22 cellular contexts compared by ENCODE assay signal in the genomic region with DNA sequence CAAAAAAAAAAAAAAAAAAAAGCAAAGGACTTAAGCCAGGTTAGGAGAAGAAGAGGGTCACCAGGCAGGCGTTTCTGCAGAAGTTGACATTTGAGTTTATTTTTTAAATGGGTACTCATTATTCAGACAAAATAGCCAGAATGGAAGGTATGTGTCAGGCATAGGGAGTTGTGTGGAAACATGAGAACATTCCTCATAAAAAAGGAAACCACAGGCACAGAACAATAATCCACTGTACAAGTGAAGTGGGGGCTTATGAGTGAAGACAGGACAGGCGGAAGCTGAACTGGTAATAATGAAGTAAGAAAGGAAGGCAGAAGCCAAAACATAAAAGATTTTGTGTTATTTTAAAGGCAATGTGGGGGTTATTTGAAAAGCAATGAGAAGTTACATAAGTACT.
DNase-seq lines count a peak whose midpoint lies in the region; FAIRE-seq and TF ChIP-seq lines count a peak whose summit lies in the region.
"Had no signal": no experiment of that assay in that cellular context is flagged by ENCODE, and none has a peak within 500 bp of the region (broad histone marks: within the 10 kb centered on the region; RNA-seq: fewer than 3 reads in every experiment).

No MANE protein-coding gene starts in this region.

- no peaks in the 10 kb centered on the region for H3K27me3 ChIP-seq in mammary epithelial cell (ENCODE audit: insufficient read depth, low read length)
- H3K27me3 ChIP-seq in adipocyte (replicated peaks; ENCODE audit: control insufficient read depth, insufficient read depth, low read length) = no peaks in the 10 kb centered on the region
- no peaks in the 10 kb centered on the region for H3K27me3 ChIP-seq in thyroid gland

- no peaks in the 10 kb centered on the region for H3K9me3 ChIP-seq in mammary epithelial cell (replicated peaks; ENCODE audit: insufficient read depth, low read length)
- H3K9me3 ChIP-seq in adipocyte (ENCODE audit: control insufficient read depth, low read length) = no peaks in the 10 kb centered on the region
- H3K9me3 ChIP-seq in thyroid gland = no peaks in the 10 kb centered on the region

- no peak overlapping the region for H3K4me3 ChIP-seq in mammary epithelial cell (replicated peaks in 1 of 3; ENCODE audit: insufficient read depth in 1 of 3, low read depth in 2 of 3, low read length in 3 of 3)
- H3K4me3 ChIP-seq in adipocyte (ENCODE audit: low read length) = no peak overlapping the region
- no peak overlapping the region for H3K4me3 ChIP-seq in fibroblast of pulmonary artery (replicated peaks; ENCODE audit: low read depth, low read length)
- H3K4me3 ChIP-seq in thyroid gland (replicated peaks in 1 of 3) = no peak overlapping the region

- H3K9ac ChIP-seq in mammary epithelial cell (ENCODE audit: insufficient read depth, low read length) = no peak overlapping the region
- no peak overlapping the region for H3K9ac ChIP-seq in adipocyte (ENCODE audit: low read length)

- in situ Hi-C loops in mammary epithelial cell (cut with MboI; ENCODE audit: low sequenced_read_pairs in 2 of 2) = no loop called here

- H3K4me3 Mint-ChIP-seq in MCF 10A (ENCODE audit: unreplicated experiment) = no peak overlapping the region
- H3K4me3 Mint-ChIP-seq: CD4-positive, alpha-beta memory T cell had no signal

- WGBS in mammary epithelial cell (ENCODE audit: low coverage, missing lambda C conversion rate) = 59% methylated on average over 2 of the region's 2 CpGs
- 79 to 91% methylated on average over 2 of the region's 2 CpGs for WGBS in thyroid gland, 2 donors

- DNase-seq in mammary epithelial cell = peak; percentile 18
- DNase-seq in MCF 10A (ENCODE audit: unreplicated experiment) = no peak
- DNase-seq in adipocyte (ENCODE audit: low read depth) = peak; percentile 40
- DNase-seq in fibroblast of pulmonary artery (ENCODE audit: low read depth) = peak; percentile 69
- peak; percentile 54 for DNase-seq in urothelium cell line (ENCODE audit: low spot score)
- no peak for DNase-seq in dermis blood vessel endothelial cell
- DNase-seq in thyroid gland = no peak
- no peak for DNase-seq in effector CD4-positive, alpha-beta T cell
- DNase-seq: 8988T; CD4-positive, alpha-beta memory T cell; DMS79 treated with DMSO at 0.1 percent for 48 hours; GDM1; KBM-7; NCI-H1105; NCI-H1694 treated with DMSO at 0.1 percent for 48 hours; NCI-H526 treated with DMSO at 0.1 percent for 48 hours; RPMI8226; SIG-M5 had no signal

- H3K27ac ChIP-seq in mammary epithelial cell (ENCODE audit: insufficient read depth, low read depth, low read length) = no peak overlapping the region
- no peak overlapping the region for H3K27ac ChIP-seq in thyroid gland

- CTCF ChIA-PET in mammary epithelial cell (lab: Charles Lee; ENCODE audit: low non-redundant PET) (no interaction called here), MCF 10A (lab: Yijun Ruan, JAX) (interaction anchor here (0.6 kb wide), 1 partner anchor 909 kb away, joined by 3 read pairs; no protein-coding TSS in a partner anchor)

- no peak overlapping the region for H2AFZ ChIP-seq in mammary epithelial cell (ENCODE audit: low read depth, low read length)

- H3K4me2 ChIP-seq in mammary epithelial cell (ENCODE audit: insufficient read depth, low read depth, low read length) = no peak overlapping the region

- intact Hi-C loops in mammary epithelial cell (cut with micrococcal nuclease) = no loop called here
- intact Hi-C loops in MCF 10A (cut with micrococcal nuclease) = no loop called here
- intact Hi-C loops in thyroid gland (cut with DNase I) = no loop called here

- no peak for TF ChIP-seq CTCF in mammary epithelial cell (conservative IDR thresholded peaks at IDR 0.05 in 1 of 2, IDR thresholded peaks at IDR 0.05 in 1 of 2; ENCODE audit: extremely low read depth in 1 of 2, insufficient read depth in 1 of 2, low read depth in 1 of 2, low read length in 2 of 2)
- TF ChIP-seq CTCF in MCF 10A (IDR thresholded peaks at IDR 0.05; ENCODE audit: unreplicated experiment) = no peak
- TF ChIP-seq CTCF in fibroblast of pulmonary artery (IDR thresholded peaks at IDR 0.05; ENCODE audit: low read length, missing control alignments) = no peak
- TF ChIP-seq CTCF in thyroid gland (IDR thresholded peaks at IDR 0.05) = no peak

- POLR2A ChIA-PET in MCF 10A (lab: Yijun Ruan, JAX) = no interaction called here

- no peaks in the 10 kb centered on the region for H3K9me3 Mint-ChIP-seq in MCF 10A (ENCODE audit: unreplicated experiment)
- H3K9me3 Mint-ChIP-seq: CD4-positive, alpha-beta memory T cell had no signal

- no peaks in the 10 kb centered on the region for H3K36me3 Mint-ChIP-seq in MCF 10A (ENCODE audit: insufficient read depth, unreplicated experiment)

- TF ChIP-seq POLR2A in thyroid gland (IDR thresholded peaks at IDR 0.05) = no peak

- H3K4me1 ChIP-seq in mammary epithelial cell (ENCODE audit: insufficient read depth, low read length) = no peaks in the 10 kb centered on the region
- no peaks in the 10 kb centered on the region for H3K4me1 ChIP-seq in adipocyte (ENCODE audit: control insufficient read depth, insufficient read depth, low read length)
- H3K4me1 ChIP-seq in thyroid gland = no peaks in the 10 kb centered on the region

- H4K20me1 ChIP-seq in mammary epithelial cell (ENCODE audit: insufficient read depth, low read length) = no peaks in the 10 kb centered on the region

- no TSS peak for BruUV-seq in mammary epithelial cell (replicated peaks; lab: Mats Ljungman, UMichigan)
- BruUV-seq in MCF 10A (replicated peaks; lab: Mats Ljungman, UMichigan) = no TSS peak

- H3K36me3 ChIP-seq in mammary epithelial cell (ENCODE audit: insufficient read depth, low read length) = no peaks in the 10 kb centered on the region
- no peaks in the 10 kb centered on the region for H3K36me3 ChIP-seq in adipocyte (ENCODE audit: control insufficient read depth, insufficient read depth, low read length, severe bottlenecking)
- H3K36me3 ChIP-seq in thyroid gland = no peaks in the 10 kb centered on the region

- dilution Hi-C loops in mammary epithelial cell (cut with HindIII; ENCODE audit: low sequenced_read_pairs) = no loop called here

- no peaks in the 10 kb centered on the region for H3K27me3 Mint-ChIP-seq in MCF 10A (ENCODE audit: insufficient read depth, unreplicated experiment)
- H3K27me3 Mint-ChIP-seq: CD4-positive, alpha-beta memory T cell had no signal

- no peak for FAIRE-seq in urothelium cell line (lab: Jason Lieb, UNC)
- FAIRE-seq: D721Med, GM12891, GM18507, H1 had no signal

- no peaks in the 10 kb centered on the region for H3K4me1 Mint-ChIP-seq in MCF 10A (ENCODE audit: insufficient read depth, unreplicated experiment)
- H3K4me1 Mint-ChIP-seq: CD4-positive, alpha-beta memory T cell had no signal

- no peak overlapping the region for H3K27ac Mint-ChIP-seq in MCF 10A (ENCODE audit: low read depth, unreplicated experiment)
- H3K27ac Mint-ChIP-seq: CD4-positive, alpha-beta memory T cell had no signal

- peaks cover 2% of the 10 kb centered on the region for H3K79me2 ChIP-seq in mammary epithelial cell (ENCODE audit: insufficient read depth, low read length)

Comparison
In these comparisons a context has a peak if more than half of its experiments do, and no peak if none do; other contexts are left out.
1. DNase-seq: peak in mammary epithelial cell (single experiment), adipocyte (single experiment), fibroblast of pulmonary artery (single experiment) and urothelium cell line (single experiment); none in MCF 10A (single experiment), dermis blood vessel endothelial cell (single experiment), thyroid gland (0 of 2) and effector CD4-positive, alpha-beta T cell (single experiment).